Comparison of ENCODE assay signal across 1 cellular context in the genomic region with DNA sequence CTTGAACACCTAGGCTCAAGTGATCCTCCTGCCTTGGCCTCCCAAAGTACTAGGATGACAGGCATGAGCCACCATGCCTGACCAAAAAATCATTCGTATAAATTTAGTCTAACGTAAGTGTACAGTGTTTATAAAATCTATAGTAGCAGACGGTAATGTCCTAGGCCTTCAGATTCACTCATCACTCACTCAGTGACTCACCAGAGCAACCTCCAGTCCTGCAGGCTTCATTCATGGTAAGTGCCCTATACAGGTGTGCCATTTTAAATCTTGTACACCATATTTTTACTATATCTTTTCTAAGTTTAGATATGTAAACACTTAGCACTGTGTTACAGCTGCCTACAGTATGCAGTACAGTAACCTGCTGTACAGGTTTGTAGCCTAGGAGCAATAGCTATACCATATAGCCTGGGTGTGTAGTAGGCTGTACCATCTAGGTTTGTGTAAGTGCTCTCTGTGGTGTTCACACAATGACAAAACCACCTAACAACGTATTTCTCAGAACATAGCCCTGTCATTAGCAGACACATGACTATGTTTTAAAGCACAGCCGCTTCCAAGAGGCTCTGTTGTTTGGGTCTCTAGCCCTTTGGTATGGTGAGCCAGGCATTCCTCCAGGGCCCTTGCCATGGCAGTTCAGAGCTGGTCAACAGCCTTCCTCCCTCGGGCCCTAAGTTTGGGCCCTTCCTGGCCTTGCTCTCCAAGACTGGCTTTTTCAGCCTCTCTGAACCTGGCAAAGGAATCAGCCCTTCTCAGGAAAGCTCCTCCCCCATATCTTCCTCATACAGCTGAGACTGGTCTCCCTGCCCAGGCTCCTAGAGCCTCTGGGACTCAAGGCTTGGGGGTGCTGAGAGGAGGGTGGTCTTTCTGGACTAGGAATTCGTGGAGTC.
TF ChIP-seq lines count a peak whose summit lies in the region.

No MANE protein-coding gene starts in this region.

TF ChIP-seq in GM23338, 12 proteins besides CTCF, POLR2A, EP300 and RAD21 (continued from another document):
- TF ChIP-seq EZH2 (IDR thresholded peaks at IDR 0.05; ENCODE audit: low read depth, unreplicated experiment) (no peak), STAT1 (IDR thresholded peaks at IDR 0.05; ENCODE audit: unreplicated experiment) (no peak), CREB1 (CRISPR knock-in tag; IDR thresholded peaks at IDR 0.05; ENCODE audit: low read depth) (no peak), JUNB (IDR thresholded peaks at IDR 0.05; ENCODE audit: unreplicated experiment) (no peak), ZNF331 (CRISPR knock-in tag; IDR thresholded peaks at IDR 0.05; ENCODE audit: low read depth) (no peak), NANOG (IDR thresholded peaks at IDR 0.05; ENCODE audit: borderline replicate concordance) (no peak), ZNF114 (CRISPR knock-in tag; IDR thresholded peaks at IDR 0.05) (no peak), POLR2AphosphoS5 (IDR thresholded peaks at IDR 0.05; ENCODE audit: low read depth) (no peak), EZH2phosphoT487 (IDR thresholded peaks at IDR 0.05; ENCODE audit: unreplicated experiment) (no peak)
- TF ChIP-seq, protein P1, sequence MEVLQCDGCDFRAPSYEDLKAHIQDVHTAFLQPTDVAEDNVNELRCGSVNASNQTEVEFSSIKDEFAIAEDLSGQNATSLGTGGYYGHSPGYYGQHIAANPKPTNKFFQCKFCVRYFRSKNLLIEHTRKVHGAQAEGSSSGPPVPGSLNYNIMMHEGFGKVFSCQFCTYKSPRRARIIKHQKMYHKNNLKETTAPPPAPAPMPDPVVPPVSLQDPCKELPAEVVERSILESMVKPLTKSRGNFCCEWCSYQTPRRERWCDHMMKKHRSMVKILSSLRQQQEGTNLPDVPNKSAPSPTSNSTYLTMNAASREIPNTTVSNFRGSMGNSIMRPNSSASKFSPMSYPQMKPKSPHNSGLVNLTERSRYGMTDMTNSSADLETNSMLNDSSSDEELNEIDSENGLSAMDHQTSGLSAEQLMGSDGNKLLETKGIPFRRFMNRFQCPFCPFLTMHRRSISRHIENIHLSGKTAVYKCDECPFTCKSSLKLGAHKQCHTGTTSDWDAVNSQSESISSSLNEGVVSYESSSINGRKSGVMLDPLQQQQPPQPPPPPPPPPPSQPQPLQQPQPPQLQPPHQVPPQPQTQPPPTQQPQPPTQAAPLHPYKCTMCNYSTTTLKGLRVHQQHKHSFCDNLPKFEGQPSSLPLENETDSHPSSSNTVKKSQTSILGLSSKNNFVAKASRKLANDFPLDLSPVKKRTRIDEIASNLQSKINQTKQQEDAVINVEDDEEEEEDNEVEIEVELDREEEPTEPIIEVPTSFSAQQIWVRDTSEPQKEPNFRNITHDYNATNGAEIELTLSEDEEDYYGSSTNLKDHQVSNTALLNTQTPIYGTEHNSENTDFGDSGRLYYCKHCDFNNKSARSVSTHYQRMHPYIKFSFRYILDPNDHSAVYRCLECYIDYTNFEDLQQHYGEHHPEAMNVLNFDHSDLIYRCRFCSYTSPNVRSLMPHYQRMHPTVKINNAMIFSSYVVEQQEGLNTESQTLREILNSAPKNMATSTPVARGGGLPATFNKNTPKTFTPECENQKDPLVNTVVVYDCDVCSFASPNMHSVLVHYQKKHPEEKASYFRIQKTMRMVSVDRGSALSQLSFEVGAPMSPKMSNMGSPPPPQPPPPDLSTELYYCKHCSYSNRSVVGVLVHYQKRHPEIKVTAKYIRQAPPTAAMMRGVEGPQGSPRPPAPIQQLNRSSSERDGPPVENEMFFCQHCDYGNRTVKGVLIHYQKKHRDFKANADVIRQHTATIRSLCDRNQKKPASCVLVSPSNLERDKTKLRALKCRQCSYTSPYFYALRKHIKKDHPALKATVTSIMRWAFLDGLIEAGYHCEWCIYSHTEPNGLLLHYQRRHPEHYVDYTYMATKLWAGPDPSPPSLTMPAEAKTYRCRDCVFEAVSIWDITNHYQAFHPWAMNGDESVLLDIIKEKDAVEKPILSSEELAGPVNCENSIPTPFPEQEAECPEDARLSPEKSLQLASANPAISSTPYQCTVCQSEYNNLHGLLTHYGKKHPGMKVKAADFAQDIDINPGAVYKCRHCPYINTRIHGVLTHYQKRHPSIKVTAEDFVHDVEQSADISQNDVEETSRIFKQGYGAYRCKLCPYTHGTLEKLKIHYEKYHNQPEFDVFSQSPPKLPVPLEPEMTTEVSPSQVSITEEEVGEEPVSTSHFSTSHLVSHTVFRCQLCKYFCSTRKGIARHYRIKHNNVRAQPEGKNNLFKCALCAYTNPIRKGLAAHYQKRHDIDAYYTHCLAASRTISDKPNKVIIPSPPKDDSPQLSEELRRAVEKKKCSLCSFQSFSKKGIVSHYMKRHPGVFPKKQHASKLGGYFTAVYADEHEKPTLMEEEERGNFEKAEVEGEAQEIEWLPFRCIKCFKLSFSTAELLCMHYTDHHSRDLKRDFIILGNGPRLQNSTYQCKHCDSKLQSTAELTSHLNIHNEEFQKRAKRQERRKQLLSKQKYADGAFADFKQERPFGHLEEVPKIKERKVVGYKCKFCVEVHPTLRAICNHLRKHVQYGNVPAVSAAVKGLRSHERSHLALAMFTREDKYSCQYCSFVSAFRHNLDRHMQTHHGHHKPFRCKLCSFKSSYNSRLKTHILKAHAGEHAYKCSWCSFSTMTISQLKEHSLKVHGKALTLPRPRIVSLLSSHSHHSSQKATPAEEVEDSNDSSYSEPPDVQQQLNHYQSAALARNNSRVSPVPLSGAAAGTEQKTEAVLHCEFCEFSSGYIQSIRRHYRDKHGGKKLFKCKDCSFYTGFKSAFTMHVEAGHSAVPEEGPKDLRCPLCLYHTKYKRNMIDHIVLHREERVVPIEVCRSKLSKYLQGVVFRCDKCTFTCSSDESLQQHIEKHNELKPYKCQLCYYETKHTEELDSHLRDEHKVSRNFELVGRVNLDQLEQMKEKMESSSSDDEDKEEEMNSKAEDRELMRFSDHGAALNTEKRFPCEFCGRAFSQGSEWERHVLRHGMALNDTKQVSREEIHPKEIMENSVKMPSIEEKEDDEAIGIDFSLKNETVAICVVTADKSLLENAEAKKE (CRISPR knock-in tag; IDR thresholded peaks at IDR 0.05) = no peak
- TF ChIP-seq, protein P2, sequence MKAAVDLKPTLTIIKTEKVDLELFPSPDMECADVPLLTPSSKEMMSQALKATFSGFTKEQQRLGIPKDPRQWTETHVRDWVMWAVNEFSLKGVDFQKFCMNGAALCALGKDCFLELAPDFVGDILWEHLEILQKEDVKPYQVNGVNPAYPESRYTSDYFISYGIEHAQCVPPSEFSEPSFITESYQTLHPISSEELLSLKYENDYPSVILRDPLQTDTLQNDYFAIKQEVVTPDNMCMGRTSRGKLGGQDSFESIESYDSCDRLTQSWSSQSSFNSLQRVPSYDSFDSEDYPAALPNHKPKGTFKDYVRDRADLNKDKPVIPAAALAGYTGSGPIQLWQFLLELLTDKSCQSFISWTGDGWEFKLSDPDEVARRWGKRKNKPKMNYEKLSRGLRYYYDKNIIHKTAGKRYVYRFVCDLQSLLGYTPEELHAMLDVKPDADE (IDR thresholded peaks at IDR 0.05) = no peak
TF ChIP-seq in GM23338: peak in this region for 0.
